ENCODE assay signal across 9 cellular contexts in the genomic region with DNA sequence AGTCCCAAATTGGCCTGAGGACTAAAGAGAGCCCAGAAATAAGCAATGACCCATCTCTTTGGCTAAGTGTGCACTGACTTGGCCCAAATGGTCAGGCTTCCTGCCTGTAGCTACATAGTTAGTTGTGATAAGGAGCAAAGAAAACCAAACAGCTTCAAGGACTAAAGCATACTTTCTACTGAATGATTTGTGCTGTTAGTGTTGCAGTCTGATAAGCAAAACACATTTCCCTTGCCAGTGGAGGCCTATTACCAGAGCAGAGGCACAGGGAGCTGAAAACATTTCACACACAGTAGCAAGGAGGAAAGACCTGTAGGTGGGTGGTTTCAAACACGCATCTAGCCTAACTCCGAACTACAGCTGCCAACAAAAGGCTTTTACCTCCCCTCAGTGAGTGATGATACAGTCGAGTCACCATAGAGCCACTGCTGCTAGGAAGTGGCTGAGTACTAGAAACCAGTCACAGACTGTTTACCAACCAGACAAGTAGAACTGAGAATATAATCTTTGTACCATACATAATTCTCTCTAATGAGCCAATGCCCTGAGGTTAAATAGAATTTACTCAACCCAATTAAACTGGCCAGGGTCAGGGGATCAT.
DNase-seq lines count a peak whose midpoint lies in the region; ATAC-seq and TF ChIP-seq lines count a peak whose summit lies in the region.
"Had no signal": no experiment of that assay in that cellular context is flagged by ENCODE, and none has a peak within 500 bp of the region (broad histone marks: within the 10 kb centered on the region; RNA-seq: fewer than 3 reads in every experiment).

No MANE protein-coding gene starts in this region.

- peaks cover 5 to 35% (median 19%) of the 10 kb centered on the region in 9 donors for H3K4me1 ChIP-seq in heart right ventricle
- H3K4me1 ChIP-seq in colonic mucosa = no peaks in the 10 kb centered on the region

- peak; percentile 39 for DNase-seq in GM04503 (ENCODE audit: low read depth)
- peak in 1 of 2 donors; percentile 54 for DNase-seq in heart right ventricle
- DNase-seq in retinal pigment epithelial cell (ENCODE audit: low read depth) = peak; percentile 92
- no peak for DNase-seq in GDM1 (lab: John Stamatoyannopoulos, UW)
- DNase-seq in SIG-M5 (lab: John Stamatoyannopoulos, UW) = no peak
- DNase-seq in colonic mucosa = no peak
- DNase-seq: activated CD4-positive, alpha-beta T cell treated with anti-CD3 and anti-CD28 coated beads for 36 hours had no signal

- TF ChIP-seq CTCF in VCaP (conservative IDR thresholded peaks at IDR 0.05) (no peak), heart right ventricle (IDR thresholded peaks at IDR 0.05) (no peak), retinal pigment epithelial cell (conservative IDR thresholded peaks at IDR 0.05; ENCODE audit: low read depth, low read length) (no peak), colonic mucosa (IDR thresholded peaks at IDR 0.05) (no peak)

- 29 to 32% methylated on average over 3 of the region's 3 CpGs for WGBS in heart right ventricle, 2 donors

- H3K36me3 ChIP-seq in heart right ventricle (no peaks in the 10 kb centered on the region), colonic mucosa (no peaks in the 10 kb centered on the region)

- H3K9ac ChIP-seq in colonic mucosa (ENCODE audit: low read depth in 2 of 2, low read length in 2 of 2) = no peak overlapping the region

- intact Hi-C loops in heart right ventricle (cut with DNase I) (loop anchor here in 2 of 10 donors (2.0 to 5.0 kb wide), 2 partner anchors 74 to 222 kb away; partner anchors contain the start of gene THBS1 (in 1 of the 2)), colonic mucosa (cut with DNase I) (no loop called here)

- no peaks in the 10 kb centered on the region for H3K9me3 ChIP-seq in heart right ventricle
- H3K9me3 ChIP-seq in colonic mucosa = no peaks in the 10 kb centered on the region

- no peak overlapping the region for H3K4me3 ChIP-seq in heart right ventricle
- no peak overlapping the region for H3K4me3 ChIP-seq in retinal pigment epithelial cell (ENCODE audit: low read length)
- H3K4me3 ChIP-seq in colonic mucosa = no peak overlapping the region

- no peaks in the 10 kb centered on the region for H3K27me3 ChIP-seq in heart right ventricle
- no peaks in the 10 kb centered on the region for H3K27me3 ChIP-seq in colonic mucosa

- H3K27ac ChIP-seq in VCaP = peak overlapping the region; percentile 97
- H3K27ac ChIP-seq in heart right ventricle = peak overlapping the region; percentile 49 to 83 (median 73)
- H3K27ac ChIP-seq in colonic mucosa = no peak overlapping the region

- ATAC-seq in heart right ventricle (peak; percentile 83 to 93 (median 90)), GM19463 (IDR thresholded peaks at IDR 0.05; ENCODE audit: unreplicated experiment) (no peak)
- ATAC-seq: activated CD4-positive, alpha-beta T cell treated with anti-CD3 and anti-CD28 coated beads for 36 hours had no signal

Comparison
In these comparisons a context has a peak if more than half of its experiments do, and no peak if none do; other contexts are left out.
1. DNase-seq: peak in GM04503 (single experiment) and retinal pigment epithelial cell (single experiment); none in GDM1 (single experiment), SIG-M5 (single experiment) and colonic mucosa (single experiment).